Comparison of ENCODE assay signal across 21 cellular contexts in the genomic region with DNA sequence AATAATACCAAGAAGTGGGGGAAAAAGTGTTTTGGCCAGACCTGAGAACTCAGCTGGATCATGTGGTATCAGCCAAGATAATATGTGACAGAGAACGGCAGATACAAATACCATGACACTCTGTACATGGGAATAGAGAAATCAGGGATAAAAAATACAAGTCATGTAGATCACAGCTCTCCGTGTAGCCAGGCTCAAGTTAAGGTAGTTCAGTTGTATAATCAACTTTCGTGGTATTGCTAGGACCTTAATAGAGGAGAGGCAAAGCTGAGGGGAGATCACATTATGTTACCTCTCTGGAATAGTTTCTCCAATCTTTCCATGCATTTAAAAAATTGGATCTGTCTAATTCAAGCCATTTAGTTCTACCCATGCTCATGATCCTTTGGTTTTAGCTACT.
"Had no signal": no experiment of that assay in that cellular context is flagged by ENCODE, and none has a peak within 500 bp of the region (broad histone marks: within the 10 kb centered on the region; RNA-seq: fewer than 3 reads in every experiment).

No MANE protein-coding gene starts in this region.

- DNase-seq: activated CD4-positive, alpha-beta T cell treated with anti-CD3 and anti-CD28 coated beads for 48 hours; activated CD4-positive, alpha-beta T cell treated with anti-CD3 and anti-CD28 coated beads, Interleukin-2, amount 50 U/mL, for 4 hours; activated CD4-positive, CD25-positive, alpha-beta regulatory T cell treated with anti-CD3 and anti-CD28 coated beads, Interleukin-2, amount 50 U/mL, for 72 hours; activated CD8-positive, alpha-beta memory T cell treated with anti-CD3 and anti-CD28 coated beads, Interleukin-2, amount 50 U/mL, for 48 hours; activated CD8-positive, alpha-beta T cell treated with anti-CD3 and anti-CD28 coated beads, Interleukin-2, amount 10 ng/mL, durations not matched to agents 7 days and 5 days; activated gamma-delta T cell; activated naive CD4-positive, alpha-beta T cell treated with anti-CD3 and anti-CD28 coated beads for 36 hours; activated T-cell treated with anti-CD3 and anti-CD28 coated beads, Interleukin-2, amount 50 U/mL, for 1 hour; Kasumi-1; KBM-7; NCI-H1105 treated with DMSO at 0.1 percent for 48 hours; NCI-H1436 treated with DMSO at 0.1 percent for 48 hours; NCI-H187; NCI-H2081 treated with DMSO at 0.1 percent for 48 hours; NCI-H446; NCI-H524; SIG-M5; T-helper 17 cell; T-helper 9 cell had no signal

- H3K9me3 Mint-ChIP-seq: activated naive CD4-positive, alpha-beta T cell treated with anti-CD3 and anti-CD28 coated beads for 36 hours had no signal

- ATAC-seq: activated CD8-positive, alpha-beta T cell treated with anti-CD3 and anti-CD28 coated beads, Interleukin-2, amount 10 ng/mL, durations not matched to agents 7 days and 5 days; T-helper 17 cell; WTC11 had no signal

- H3K4me3 Mint-ChIP-seq: activated CD8-positive, alpha-beta T cell treated with anti-CD3 and anti-CD28 coated beads, Interleukin-2, amount 10 ng/mL, durations not matched to agents 7 days and 5 days; activated naive CD4-positive, alpha-beta T cell treated with anti-CD3 and anti-CD28 coated beads for 36 hours; activated naive CD8-positive, alpha-beta T cell; T-helper 17 cell; WTC11 had no signal

- H3K27me3 Mint-ChIP-seq: activated naive CD8-positive, alpha-beta T cell; T-helper 17 cell had no signal

- H3K27ac Mint-ChIP-seq: activated CD8-positive, alpha-beta T cell treated with anti-CD3 and anti-CD28 coated beads, Interleukin-2, amount 10 ng/mL, durations not matched to agents 7 days and 5 days; activated naive CD4-positive, alpha-beta T cell treated with anti-CD3 and anti-CD28 coated beads for 36 hours; activated naive CD8-positive, alpha-beta T cell; T-helper 17 cell; WTC11 had no signal
